Comparison of ENCODE assay signal across 24 cellular contexts in the genomic region with DNA sequence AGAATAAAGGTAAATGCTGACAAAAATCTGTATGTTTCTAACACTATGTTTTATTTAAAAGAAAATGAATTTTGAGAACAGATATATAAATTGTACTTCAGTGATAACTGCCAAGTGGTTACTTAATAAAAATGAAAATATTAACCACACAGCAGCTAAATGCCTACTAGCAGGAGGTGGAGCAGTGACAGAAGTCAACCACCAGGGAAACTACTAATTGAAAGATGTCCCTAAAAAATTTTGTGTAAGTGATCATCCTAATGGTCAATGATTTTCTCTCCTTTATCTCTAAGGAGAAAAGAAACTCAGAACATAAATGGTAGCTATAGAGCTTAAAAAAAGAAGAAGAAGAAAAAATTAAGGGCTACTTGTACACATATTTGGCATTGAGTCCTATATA. TPM values are rescaled to one million over a fixed set of nuclear protein-coding genes. Genes with fewer than 3 reads are reported as not detected.
DNase-seq lines count a peak whose midpoint lies in the region; ATAC-seq, FAIRE-seq and TF ChIP-seq lines count a peak whose summit lies in the region.
"Had no signal": no experiment of that assay in that cellular context is flagged by ENCODE, and none has a peak within 500 bp of the region (broad histone marks: within the 10 kb centered on the region; RNA-seq: fewer than 3 reads in every experiment).

No MANE protein-coding gene starts in this region.

- ATAC-seq in GM18868 (IDR thresholded peaks at IDR 0.05; ENCODE audit: unreplicated experiment) = peak; percentile 25
- ATAC-seq in HG03354 (IDR thresholded peaks at IDR 0.05; ENCODE audit: poor library complexity, severe bottlenecking, unreplicated experiment) = peak; percentile 57
- ATAC-seq in GM12878 = peak; percentile 52
- no peak for ATAC-seq in HG02678 (IDR thresholded peaks at IDR 0.05; ENCODE audit: unreplicated experiment)
- no peak for ATAC-seq in GM21825 (IDR thresholded peaks at IDR 0.05; ENCODE audit: unreplicated experiment)
- ATAC-seq: HepG2, left lobe of liver had no signal

- no peak for DNase-seq in GM12878 (ENCODE audit: low read depth, low spot score)
- DNase-seq in neural progenitor cell (ENCODE audit: low spot score) = no peak
- DNase-seq in NCI-H226 = no peak
- no peak for DNase-seq in T1000 (lab: John Stamatoyannopoulos, UW)
- DNase-seq: activated CD4-positive, alpha-beta memory T cell treated with anti-CD3 and anti-CD28 coated beads, Interleukin-2, amount 10 ng/mL, durations not matched to agents 7 days and 5 days; activated naive CD8-positive, alpha-beta T cell treated with anti-CD3 and anti-CD28 coated beads, Interleukin-2, amount 10 ng/mL, durations not matched to agents 7 days and 5 days; activated T-cell treated with anti-CD3 and anti-CD28 coated beads, Interleukin-2, amount 50 U/mL, for 48 hours; AML-193; caudate nucleus; effector CD8-positive, alpha-beta T cell; foreskin fibroblast; GM23248; MV-4-11; NCI-H1930; NCI-H526; stimulated activated CD4-positive, alpha-beta T cell treated with anti-CD3 and anti-CD28 coated beads, Interleukin-4, amount 100 ng/mL, for 4 hours; tibial artery had no signal

- peaks cover 5% of the 10 kb centered on the region for H3K4me1 Mint-ChIP-seq in neural progenitor cell
- H3K4me1 Mint-ChIP-seq: activated CD4-positive, alpha-beta memory T cell treated with anti-CD3 and anti-CD28 coated beads, Interleukin-2, amount 10 ng/mL, durations not matched to agents 7 days and 5 days; activated naive CD8-positive, alpha-beta T cell treated with anti-CD3 and anti-CD28 coated beads, Interleukin-2, amount 10 ng/mL, durations not matched to agents 7 days and 5 days had no signal

- H3K79me2 ChIP-seq in GM12878 (ENCODE audit: control insufficient read depth, insufficient read depth, low read length) (no peaks in the 10 kb centered on the region), neural progenitor cell (ENCODE audit: low read depth) (no peaks in the 10 kb centered on the region)

- SMC1A ChIA-PET in GM12878 (lab: Charles Lee; ENCODE audit: uncharacterized antibody, unreplicated experiment) = interaction anchor here (0.8 to 3.2 kb wide), 9 partner anchors 10 to 223 kb away, joined by 3 to 23 read pairs (median 5); no protein-coding TSS in a partner anchor

- peaks cover 26% of the 10 kb centered on the region for H3K36me3 Mint-ChIP-seq in neural progenitor cell

- H3K4me1 ChIP-seq in GM12878 (ENCODE audit: control insufficient read depth, insufficient read depth, low read length) (no peaks in the 10 kb centered on the region), neural progenitor cell (no peaks in the 10 kb centered on the region)
- H3K4me1 ChIP-seq: tibial artery had no signal

- TF ChIP-seq POLR2A in GM12878 (IDR thresholded peaks at IDR 0.05; ENCODE audit: low read depth, low read length) = no peak

- intact Hi-C loops in GM12878 (cut with micrococcal nuclease; ENCODE audit: unreplicated experiment) = no loop called here

- no peak for FAIRE-seq in GM12878 (lab: Jason Lieb, UNC)
- FAIRE-seq: HepG2 had no signal

- no peak for TF ChIP-seq EP300 in GM12878 (IDR thresholded peaks at IDR 0.05; ENCODE audit: borderline replicate concordance in 1 of 2, control insufficient read depth in 1 of 2, low read depth in 2 of 2, low read length in 2 of 2)

- no peaks in the 10 kb centered on the region for H3K27me3 ChIP-seq in GM12878 (replicated peaks in 1 of 2; ENCODE audit: control insufficient read depth in 2 of 2, insufficient read depth in 2 of 2, low read length in 1 of 2)
- no peaks in the 10 kb centered on the region for H3K27me3 ChIP-seq in neural progenitor cell
- H3K27me3 ChIP-seq: tibial artery had no signal

- H3F3A ChIP-seq in neural progenitor cell (ENCODE audit: low read depth) = no peaks in the 10 kb centered on the region

- RAD21 ChIA-PET in GM12878 (lab: Charles Lee; ENCODE audit: unreplicated experiment) = interaction anchor here (1.2 to 1.5 kb wide), 5 partner anchors 10 to 195 kb away, joined by 3 to 5 read pairs (median 4); no protein-coding TSS in a partner anchor

- CTCF ChIA-PET in GM12878 (lab: Yijun Ruan, JAX) = interaction anchor here (0.7 to 4.8 kb wide), 7 partner anchors 10 to 228 kb away, joined by 3 to 19 read pairs (median 4); a partner anchor contains a TSS

- H3K9me3 Mint-ChIP-seq in neural progenitor cell = no peaks in the 10 kb centered on the region
- H3K9me3 Mint-ChIP-seq: activated CD4-positive, alpha-beta memory T cell treated with anti-CD3 and anti-CD28 coated beads, Interleukin-2, amount 10 ng/mL, durations not matched to agents 7 days and 5 days; activated naive CD8-positive, alpha-beta T cell treated with anti-CD3 and anti-CD28 coated beads, Interleukin-2, amount 10 ng/mL, durations not matched to agents 7 days and 5 days had no signal

- H3K9ac ChIP-seq in GM12878 (ENCODE audit: control insufficient read depth, insufficient read depth, low read length) (no peak overlapping the region), neural progenitor cell (no peak overlapping the region)
- H3K9ac ChIP-seq: GM23248 had no signal

- H3K4me2 ChIP-seq in GM12878 (ENCODE audit: control insufficient read depth, insufficient read depth) = no peak overlapping the region
- H3K4me2 ChIP-seq in neural progenitor cell = no peak overlapping the region

- H3K27me3 Mint-ChIP-seq in neural progenitor cell (ENCODE audit: insufficient read depth, low read depth) = no peaks in the 10 kb centered on the region
- H3K27me3 Mint-ChIP-seq: activated CD4-positive, alpha-beta memory T cell treated with anti-CD3 and anti-CD28 coated beads, Interleukin-2, amount 10 ng/mL, durations not matched to agents 7 days and 5 days; activated naive CD8-positive, alpha-beta T cell treated with anti-CD3 and anti-CD28 coated beads, Interleukin-2, amount 10 ng/mL, durations not matched to agents 7 days and 5 days had no signal

- H3K27ac Mint-ChIP-seq in neural progenitor cell = no peak overlapping the region
- H3K27ac Mint-ChIP-seq: activated CD4-positive, alpha-beta memory T cell treated with anti-CD3 and anti-CD28 coated beads, Interleukin-2, amount 10 ng/mL, durations not matched to agents 7 days and 5 days; activated naive CD8-positive, alpha-beta T cell treated with anti-CD3 and anti-CD28 coated beads, Interleukin-2, amount 10 ng/mL, durations not matched to agents 7 days and 5 days had no signal

- H2AFZ ChIP-seq in GM12878 (ENCODE audit: control insufficient read depth, low read depth, low read length) = no peak overlapping the region
- no peak overlapping the region for H2AFZ ChIP-seq in neural progenitor cell (replicated peaks)
- H2AFZ ChIP-seq: GM23248 had no signal

- no peak overlapping the region for H3K4me3 Mint-ChIP-seq in neural progenitor cell
- H3K4me3 Mint-ChIP-seq: activated CD4-positive, alpha-beta memory T cell treated with anti-CD3 and anti-CD28 coated beads, Interleukin-2, amount 10 ng/mL, durations not matched to agents 7 days and 5 days; activated naive CD8-positive, alpha-beta T cell treated with anti-CD3 and anti-CD28 coated beads, Interleukin-2, amount 10 ng/mL, durations not matched to agents 7 days and 5 days had no signal

- in situ Hi-C loops in GM12878 (cut with MboI) = no loop called here

- POLR2A ChIA-PET in GM12878 (lab: Charles Lee) = interaction anchor here (0.7 to 1.3 kb wide), 2 partner anchors 44 to 179 kb away, joined by 3 read pairs; a partner anchor contains a TSS

- H3K36me3 ChIP-seq in GM12878 (ENCODE audit: control insufficient read depth in 2 of 2, insufficient read depth in 2 of 2, low read length in 1 of 2) (peaks cover 1 to 10% of the 10 kb centered on the region in 2 experiments; a peak in 3 of 4 replicates), neural progenitor cell (peaks cover 23% of the 10 kb centered on the region)

- TF ChIP-seq CTCF in GM12878 (IDR thresholded peaks at IDR 0.05 in 2 of 3, conservative IDR thresholded peaks at IDR 0.05 in 1 of 3; ENCODE audit: control insufficient read depth in 2 of 3, extremely low read depth in 1 of 3, insufficient read depth in 1 of 3, low read depth in 3 of 3, low read length in 3 of 3) (no peak), neural progenitor cell (IDR thresholded peaks at IDR 0.05) (peak; percentile 22)

- H4K20me1 ChIP-seq in GM12878 (ENCODE audit: control insufficient read depth, insufficient read depth) = no peaks in the 10 kb centered on the region
- H4K20me1 ChIP-seq in neural progenitor cell (ENCODE audit: low read depth) = no peaks in the 10 kb centered on the region

- H3K9me3 ChIP-seq in GM12878 (replicated peaks; ENCODE audit: control insufficient read depth, insufficient read depth, low read length) = no peaks in the 10 kb centered on the region
- no peaks in the 10 kb centered on the region for H3K9me3 ChIP-seq in neural progenitor cell (ENCODE audit: low read depth)
- H3K9me3 ChIP-seq: tibial artery had no signal

- no peak overlapping the region for H3K27ac ChIP-seq in GM12878 (ENCODE audit: control insufficient read depth, insufficient read depth)
- no peak overlapping the region for H3K27ac ChIP-seq in neural progenitor cell
- H3K27ac ChIP-seq: GM23248, skin epidermis, tibial artery had no signal

- no peak for TF ChIP-seq RAD21 in GM12878 (IDR thresholded peaks at IDR 0.05; ENCODE audit: insufficient read depth, low read depth, low read length)

- BruUV-seq in GM12878 (replicated peaks; lab: Mats Ljungman, UMichigan) = no TSS peak

- no peak overlapping the region for H3K4me3 ChIP-seq in GM12878
- H3K4me3 ChIP-seq in neural progenitor cell = no peak overlapping the region
- H3K4me3 ChIP-seq: GM23248, skin epidermis, tibial artery had no signal

RNA-seq across cellular contexts. Expression of a gene that starts 22.9 kb away (rescaled TPM):
- total RNA-seq in GM12878 (2013; cell fraction: nucleolus; rRNA removed) = not detected in 2 replicates
- 0.11 TPM in 1 of 2 replicates, not detected in the other for total RNA-seq in GM12878 (2014; rRNA removed)
- total RNA-seq in GM12878 (2014; rRNA removed; fragmentation: Illumina TruSeq; extraction: Trizol) = not detected in 2 replicates
- total RNA-seq in GM12878 (2021) = 0.16 TPM in 1 of 2 replicates, not detected in the other
- 0.13 TPM for polyA plus RNA-seq in GM12878 (2011; ENCODE audit: low read depth)
- 0.05 TPM in 1 of 2 replicates, not detected in the other for polyA plus RNA-seq in GM12878 (2011; rRNA removed)
- polyA plus RNA-seq in GM12878 (2011; cell fraction: cytosol; rRNA removed) = 0.01 TPM in 1 of 2 replicates, not detected in the other
- polyA plus RNA-seq in GM12878 (2011; cell fraction: nucleus; rRNA removed) = not detected in 2 replicates
- not detected in 2 replicates for polyA plus RNA-seq in GM12878 (2012)
- 0.10 TPM in 1 of 2 replicates, not detected in the other for polyA plus RNA-seq in GM12878 (2014; fragmentation: Illumina TruSeq; extraction: Trizol)
- polyA plus RNA-seq in GM12878 (2014; fragmentation: Nextera tagmentation; extraction: Ambion mirVana) = under 1 TPM in 1 of 2 experiments, not detected in 1; 0.05 TPM
- 0.06 TPM in 1 of 2 replicates, not detected in the other for polyA plus RNA-seq in GM12878 (2014; rRNA removed)
- polyA plus RNA-seq in GM12878 (2016; fragmentation: Nextera tagmentation; extraction: Ambion mirVana) = under 1 TPM in 1 of 2 experiments, not detected in 1; 0.07 TPM
- polyA minus RNA-seq in GM12878 (2011; rRNA and poly(A)+ RNA removed) = not detected in 2 replicates
- polyA minus RNA-seq in GM12878 (2011; cell fraction: cytosol; rRNA and poly(A)+ RNA removed) = not detected in 2 replicates
- not detected in 2 replicates for polyA minus RNA-seq in GM12878 (2011; cell fraction: nucleus; rRNA and poly(A)+ RNA removed)
- total RNA-seq in neural progenitor cell (ENCODE audit: low replicate concordance) = 0.03 TPM in 1 of 2 replicates, not detected in the other
- total RNA-seq: activated CD4-positive, alpha-beta memory T cell treated with anti-CD3 and anti-CD28 coated beads, Interleukin-2, amount 10 ng/mL, durations not matched to agents 7 days and 5 days; activated naive CD8-positive, alpha-beta T cell treated with anti-CD3 and anti-CD28 coated beads, Interleukin-2, amount 10 ng/mL, durations not matched to agents 7 days and 5 days; HepG2; left lobe of liver had no signal
- polyA plus RNA-seq: HepG2 had no signal

RNA-seq across cellular contexts. Expression of a gene that starts 44.4 kb away (rescaled TPM):
- total RNA-seq in GM12878 (2013; cell fraction: nucleolus; rRNA removed) = 225 and 231 TPM in 2 replicates
- total RNA-seq in GM12878 (2014; rRNA removed) (23.6 and 28.8 TPM in 2 replicates), GM12878 (2014; rRNA removed; fragmentation: Illumina TruSeq; extraction: Trizol) (22.8 and 23.5 TPM in 2 replicates), GM12878 (2021) (25.0 and 25.7 TPM in 2 replicates), neural progenitor cell (ENCODE audit: low replicate concordance) (52.4 and 96.7 TPM in 2 replicates)
- polyA plus RNA-seq in GM12878 (2011; ENCODE audit: low read depth) = 25.9 TPM
- polyA plus RNA-seq in GM12878 (2011; rRNA removed) (110 and 179 TPM in 2 replicates), GM12878 (2014; fragmentation: Illumina TruSeq; extraction: Trizol) (34.6 and 50.6 TPM in 2 replicates), GM12878 (2014; fragmentation: Nextera tagmentation; extraction: Ambion mirVana) (10 to 100 TPM; 11.0 to 13.6 TPM), GM12878 (2014; rRNA removed) (26.0 and 30.6 TPM in 2 replicates), GM12878 (2016; fragmentation: Nextera tagmentation; extraction: Ambion mirVana) (10 to 100 TPM; 33.4 to 38.0 TPM)
- polyA plus RNA-seq in GM12878 (2011; cell fraction: cytosol; rRNA removed) = 24.1 and 27.6 TPM in 2 replicates
- 72.4 and 86.3 TPM in 2 replicates for polyA plus RNA-seq in GM12878 (2011; cell fraction: nucleus; rRNA removed)
- polyA plus RNA-seq in GM12878 (2012) = 40.1 and 44.7 TPM in 2 replicates
- 30.8 and 44.3 TPM in 2 replicates for polyA minus RNA-seq in GM12878 (2011; rRNA and poly(A)+ RNA removed)
- 14.0 and 20.4 TPM in 2 replicates for polyA minus RNA-seq in GM12878 (2011; cell fraction: cytosol; rRNA and poly(A)+ RNA removed)
- 104 and 136 TPM in 2 replicates for polyA minus RNA-seq in GM12878 (2011; cell fraction: nucleus; rRNA and poly(A)+ RNA removed)

Comparison
In these comparisons a context has a peak if more than half of its experiments do, and no peak if none do; other contexts are left out.
1. ATAC-seq: peak in GM18868 (single experiment), HG03354 (single experiment) and GM12878 (single experiment); none in HG02678 (single experiment) and GM21825 (single experiment).